22 cellular contexts compared by ENCODE assay signal in the genomic region with DNA sequence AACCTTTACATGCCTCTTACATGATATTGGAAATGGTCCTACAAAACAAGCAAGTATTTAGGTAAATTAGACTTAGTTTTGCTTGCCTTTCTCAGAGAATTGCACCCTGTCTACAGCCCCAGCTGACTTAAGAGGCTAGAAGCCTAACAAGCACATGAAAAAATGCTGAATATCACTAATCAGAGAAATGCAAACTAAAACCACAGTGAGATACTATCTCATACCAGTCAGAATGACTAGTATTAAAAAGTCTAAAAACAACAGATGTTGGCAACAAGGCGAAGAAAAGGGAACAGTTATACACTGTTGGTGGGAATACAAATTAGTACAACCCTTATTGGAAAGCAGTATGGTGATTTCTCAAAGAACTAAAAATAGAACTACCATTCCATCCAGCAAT.
DNase-seq lines count a peak whose midpoint lies in the region; ATAC-seq, FAIRE-seq and TF ChIP-seq lines count a peak whose summit lies in the region.
"Had no signal": no experiment of that assay in that cellular context is flagged by ENCODE, and none has a peak within 500 bp of the region (broad histone marks: within the 10 kb centered on the region; RNA-seq: fewer than 3 reads in every experiment).

No MANE protein-coding gene starts in this region.

- no peak overlapping the region for H3K27ac ChIP-seq in K562 (ENCODE audit: extremely low read depth, low read depth, low read length)
- H3K27ac ChIP-seq: coronary artery, psoas muscle, uterus, VCaP had no signal

- peaks cover 0 to 12% of the 10 kb centered on the region in 2 experiments; a peak in 2 of 5 replicates for H3K4me1 ChIP-seq in K562 (replicated peaks in 1 of 2; ENCODE audit: control insufficient read depth in 2 of 2, insufficient read depth in 2 of 2, low read length in 2 of 2)
- H3K4me1 ChIP-seq: psoas muscle, uterus had no signal

- H3K9me3 Mint-ChIP-seq in activated CD4-positive, alpha-beta memory T cell treated with anti-CD3 and anti-CD28 coated beads, Interleukin-2, amount 10 ng/mL, durations not matched to agents 7 days and 5 days = no peaks in the 10 kb centered on the region
- H3K9me3 Mint-ChIP-seq: activated naive CD8-positive, alpha-beta T cell treated with anti-CD3 and anti-CD28 coated beads, Interleukin-2, amount 10 ng/mL, durations not matched to agents 7 days and 5 days had no signal

- 100% methylated on average over 1 of the region's 1 CpG for WGBS in K562 (ENCODE audit: insufficient coverage, low coverage, missing lambda C conversion rate)

- intact Hi-C loops in K562 (cut with micrococcal nuclease) = loop anchor here (5.0 to 10.0 kb wide), 4 partner anchors 70 to 458 kb away; no protein-coding TSS in a partner anchor

- DNase-seq in GM04504 (ENCODE audit: low read depth) (peak; percentile 6), NCI-H526 treated with DMSO at 0.1 percent for 48 hours (lab: John Stamatoyannopoulos, UW) (peak; percentile 27), K562 (ENCODE audit: extremely low read depth in 1 of 4, low spot score in 3 of 4) (no peak), retinal pigment epithelial cell (ENCODE audit: low read depth) (peak; percentile 18), NCI-H1694 (lab: John Stamatoyannopoulos, UW) (no peak), left lobe of liver (ENCODE audit: low spot score) (no peak)
- DNase-seq in activated CD4-positive, alpha-beta memory T cell treated with anti-CD3 and anti-CD28 coated beads, Interleukin-2, amount 10 ng/mL, durations not matched to agents 7 days and 5 days = no peak
- DNase-seq: activated CD4-positive, alpha-beta T cell treated with anti-CD3 and anti-CD28 coated beads for 48 hours; activated gamma-delta T cell; activated naive CD8-positive, alpha-beta T cell treated with anti-CD3 and anti-CD28 coated beads, Interleukin-2, amount 10 ng/mL, durations not matched to agents 7 days and 5 days; activated T-cell treated with anti-CD3 and anti-CD28 coated beads, Interleukin-2, amount 50 U/mL, for 1 hour; H7; naive thymus-derived CD4-positive, alpha-beta T cell; NCI-H1105; NCI-H2029 treated with DMSO at 0.1 percent for 48 hours; occipital lobe; psoas muscle; stimulated activated naive CD4-positive, alpha-beta T cell treated with Interleukin-2 at 50 U/mL for 16 hours; uterus had no signal

- H3K9me3 ChIP-seq in K562 (replicated peaks; ENCODE audit: control insufficient read depth, insufficient read depth, low read depth, low read length) = no peaks in the 10 kb centered on the region
- H3K9me3 ChIP-seq: psoas muscle, uterus had no signal

- CTCF ChIA-PET in K562 (lab: Yijun Ruan, JAX; ENCODE audit: low intra/inter-chr PET ratio) = no interaction called here
- CTCF ChIA-PET in activated CD4-positive, alpha-beta memory T cell treated with anti-CD3 and anti-CD28 coated beads, Interleukin-2, amount 10 ng/mL, durations not matched to agents 7 days and 5 days (lab: Charles Lee) = interaction anchor here (3.1 kb wide), 1 partner anchor 12 kb away, joined by 13 read pairs; no protein-coding TSS in a partner anchor

- BruUV-seq in K562 (replicated peaks; lab: Mats Ljungman, UMichigan) = no TSS peak

- no peaks in the 10 kb centered on the region for H3K36me3 Mint-ChIP-seq in activated CD4-positive, alpha-beta memory T cell treated with anti-CD3 and anti-CD28 coated beads, Interleukin-2, amount 10 ng/mL, durations not matched to agents 7 days and 5 days (ENCODE audit: low read depth)
- H3K36me3 Mint-ChIP-seq: activated naive CD8-positive, alpha-beta T cell treated with anti-CD3 and anti-CD28 coated beads, Interleukin-2, amount 10 ng/mL, durations not matched to agents 7 days and 5 days had no signal

- H3K36me3 ChIP-seq in K562 (ENCODE audit: control insufficient read depth, insufficient read depth, low read length) = no peaks in the 10 kb centered on the region
- H3K36me3 ChIP-seq: uterus had no signal

- no peaks in the 10 kb centered on the region for H3K9me1 ChIP-seq in K562 (ENCODE audit: control insufficient read depth, insufficient read depth, low read length)

- H4K20me1 ChIP-seq in K562 (replicated peaks; ENCODE audit: control insufficient read depth, insufficient read depth, low read length) = no peaks in the 10 kb centered on the region

- no peaks in the 10 kb centered on the region for H3K79me2 ChIP-seq in K562 (ENCODE audit: control insufficient read depth, insufficient read depth, low read length)

- TF ChIP-seq EP300 in K562 (IDR thresholded peaks at IDR 0.05; ENCODE audit: low read length) = no peak

- no peak overlapping the region for H3K4me3 Mint-ChIP-seq in activated CD4-positive, alpha-beta memory T cell treated with anti-CD3 and anti-CD28 coated beads, Interleukin-2, amount 10 ng/mL, durations not matched to agents 7 days and 5 days
- H3K4me3 Mint-ChIP-seq: activated naive CD8-positive, alpha-beta T cell treated with anti-CD3 and anti-CD28 coated beads, Interleukin-2, amount 10 ng/mL, durations not matched to agents 7 days and 5 days; naive thymus-derived CD4-positive, alpha-beta T cell had no signal

- no peak for ATAC-seq in K562
- no peak for ATAC-seq in left lobe of liver
- ATAC-seq: naive thymus-derived CD4-positive, alpha-beta T cell; psoas muscle had no signal

- no peak overlapping the region for H2AFZ ChIP-seq in K562 (ENCODE audit: low read depth, low read length)

- TF ChIP-seq POLR2A in K562 (conservative IDR thresholded peaks at IDR 0.05) = no peak

- POLR2A ChIA-PET in K562 (lab: Yijun Ruan, JAX) = no interaction called here
- POLR2A ChIA-PET in activated CD4-positive, alpha-beta memory T cell treated with anti-CD3 and anti-CD28 coated beads, Interleukin-2, amount 10 ng/mL, durations not matched to agents 7 days and 5 days (lab: Charles Lee) = no interaction called here

- H3K4me3 ChIP-seq in K562 (no peak overlapping the region), retinal pigment epithelial cell (ENCODE audit: low read length) (no peak overlapping the region)
- H3K4me3 ChIP-seq: coronary artery, psoas muscle, uterus had no signal

- no peaks in the 10 kb centered on the region for H3K27me3 ChIP-seq in K562 (ENCODE audit: control insufficient read depth in 2 of 2, insufficient read depth in 2 of 2, low read length in 2 of 2)
- H3K27me3 ChIP-seq: uterus had no signal

- TF ChIP-seq CTCF in K562 (IDR thresholded peaks at IDR 0.05 in 2 of 3, conservative IDR thresholded peaks at IDR 0.05 in 1 of 3; ENCODE audit: insufficient read depth in 2 of 3, low read depth in 1 of 3, low read length in 3 of 3) (no peak), retinal pigment epithelial cell (conservative IDR thresholded peaks at IDR 0.05; ENCODE audit: low read depth, low read length) (no peak)

- H3K4me1 Mint-ChIP-seq in activated CD4-positive, alpha-beta memory T cell treated with anti-CD3 and anti-CD28 coated beads, Interleukin-2, amount 10 ng/mL, durations not matched to agents 7 days and 5 days = peaks cover 7% of the 10 kb centered on the region
- H3K4me1 Mint-ChIP-seq: activated naive CD8-positive, alpha-beta T cell treated with anti-CD3 and anti-CD28 coated beads, Interleukin-2, amount 10 ng/mL, durations not matched to agents 7 days and 5 days had no signal

- no peak for FAIRE-seq in K562 (lab: Jason Lieb, UNC)
- FAIRE-seq: islet of Langerhans had no signal

- no peak overlapping the region for H3K4me2 ChIP-seq in K562 (ENCODE audit: insufficient read depth, low read length)

- peaks cover 6% of the 10 kb centered on the region for H3K27me3 Mint-ChIP-seq in activated CD4-positive, alpha-beta memory T cell treated with anti-CD3 and anti-CD28 coated beads, Interleukin-2, amount 10 ng/mL, durations not matched to agents 7 days and 5 days

- H3K9ac ChIP-seq in K562 (ENCODE audit: insufficient read depth in 1 of 2, low read depth in 2 of 2, low read length in 2 of 2) = no peak overlapping the region

- no peak overlapping the region for H3K27ac Mint-ChIP-seq in activated CD4-positive, alpha-beta memory T cell treated with anti-CD3 and anti-CD28 coated beads, Interleukin-2, amount 10 ng/mL, durations not matched to agents 7 days and 5 days
- H3K27ac Mint-ChIP-seq: activated naive CD8-positive, alpha-beta T cell treated with anti-CD3 and anti-CD28 coated beads, Interleukin-2, amount 10 ng/mL, durations not matched to agents 7 days and 5 days; naive thymus-derived CD4-positive, alpha-beta T cell had no signal

- in situ Hi-C loops in K562 (cut with MboI) = loop anchor here (10.0 kb wide), 1 partner anchor 378 kb away; no protein-coding TSS in a partner anchor

- no peak for TF ChIP-seq RAD21 in K562 (CRISPR knock-in tag; conservative IDR thresholded peaks at IDR 0.05 in 1 of 2, IDR thresholded peaks at IDR 0.05 in 1 of 2)

TF ChIP-seq in K562, 482 proteins besides CTCF, POLR2A, EP300 and RAD21:
- TF ChIP-seq ZNF766 (CRISPR knock-in tag; conservative IDR thresholded peaks at IDR 0.05) (no peak), U2AF2 (optimal IDR thresholded peaks at IDR 0.05; ENCODE audit: low read depth, low read length) (no peak), ZNF316 (IDR thresholded peaks at IDR 0.05) (peak; percentile 63; the same call in 1 of the 2 replicates), C11orf30 (IDR thresholded peaks at IDR 0.05; ENCODE audit: low read depth) (peak; percentile 50), MAFG (tag; conservative IDR thresholded peaks at IDR 0.05) (peak; percentile 47; the same call in 1 of the 2 replicates)

Comparison
In these comparisons a context has a peak if more than half of its experiments do, and no peak if none do; other contexts are left out.
1. DNase-seq: peak in GM04504 (single experiment), NCI-H526 treated with DMSO at 0.1 percent for 48 hours (single experiment) and retinal pigment epithelial cell (single experiment); none in K562 (0 of 4), activated CD4-positive, alpha-beta memory T cell treated with anti-CD3 and anti-CD28 coated beads, Interleukin-2, amount 10 ng/mL, durations not matched to agents 7 days and 5 days (single experiment), NCI-H1694 (single experiment) and left lobe of liver (single experiment).